Comparison of ENCODE assay signal across 8 cellular contexts in genomic region chr14:23568021-23568599, GRCh38. TPM values are rescaled to one million over a fixed set of nuclear protein-coding genes. Genes with fewer than 3 reads are reported as not detected.
DNase-seq lines count a peak whose midpoint lies in the region; ATAC-seq and TF ChIP-seq lines count a peak whose summit lies in the region.
"Had no signal": no experiment of that assay in that cellular context is flagged by ENCODE, and none has a peak within 500 bp of the region (broad histone marks: within the 10 kb centered on the region; RNA-seq: fewer than 3 reads in every experiment).

No MANE protein-coding gene starts in this region.

- no peaks in the 10 kb centered on the region for H3K9me3 ChIP-seq in HCT116 (ENCODE audit: control insufficient read depth in 1 of 2, insufficient read depth in 1 of 2, low read depth in 1 of 2, low read length in 2 of 2)
- no peaks in the 10 kb centered on the region for H3K9me3 ChIP-seq in T-helper 17 cell (ENCODE audit: control insufficient read depth, low read length, poor library complexity, severe bottlenecking)
- no peaks in the 10 kb centered on the region for H3K9me3 ChIP-seq in spleen

- H3K4me3 ChIP-seq in HCT116 (replicated peaks in 1 of 2; ENCODE audit: low read depth in 1 of 2, low read length in 2 of 2) (peak overlapping the region; percentile 85 to 88), foreskin fibroblast (ENCODE audit: low read depth in 1 of 2, low read length in 2 of 2) (peak overlapping the region; percentile 54 to 65), spleen (peak overlapping the region in 7 of 8 donors; percentile 56 to 93 (median 67))

- peaks cover 10% of the 10 kb centered on the region; the same call in 1 of the 2 replicates for H3K79me2 ChIP-seq in HCT116 (ENCODE audit: insufficient read depth, low read length)

- H3K4me1 ChIP-seq in HCT116 (ENCODE audit: control insufficient read depth in 1 of 2, insufficient read depth in 2 of 2, low read length in 2 of 2) (peaks cover 26 to 34% of the 10 kb centered on the region in 2 experiments), spleen (peaks cover 5 to 76% (median 42%) of the 10 kb centered on the region in 6 donors)

- H3K4me1 Mint-ChIP-seq in T-helper 17 cell: peaks cover 29% of the 10 kb centered on the region

- H3K9ac ChIP-seq in HCT116 (ENCODE audit: low read length): peak overlapping the region; percentile 80

- peak overlapping the region; percentile 96 for H3K27ac Mint-ChIP-seq in T-helper 17 cell

- ATAC-seq in HCT116 (no peak), T-helper 17 cell (no peak)

- POLR2A ChIA-PET in HCT116 (lab: Charles Lee): no interaction called here

- TF ChIP-seq POLR2A in HCT116 (IDR thresholded peaks at IDR 0.05; ENCODE audit: borderline replicate concordance, extremely low read depth, insufficient read depth, insufficient read length) (no peak), spleen (IDR thresholded peaks at IDR 0.05) (no peak)

- RAD21 ChIA-PET in HCT116 (lab: Charles Lee; ENCODE audit: low non-redundant PET in 1 of 2, low total read pairs in 2 of 2, uncharacterized antibody in 2 of 2, unreplicated experiment in 2 of 2): interaction anchor here in 1 of 2 experiments (0.7 kb wide), 1 partner anchor 65 kb away, joined by 3 read pairs; no protein-coding TSS in a partner anchor

- peaks cover 14% of the 10 kb centered on the region for H3K27me3 Mint-ChIP-seq in T-helper 17 cell

- H3K4me2 ChIP-seq in HCT116 (ENCODE audit: low read length): peak overlapping the region; percentile 89

- H4K20me1 ChIP-seq in HCT116 (ENCODE audit: insufficient read depth): no peaks in the 10 kb centered on the region

- peaks cover 11% of the 10 kb centered on the region for H3K36me3 Mint-ChIP-seq in T-helper 17 cell (ENCODE audit: low read depth)

- DNase-seq in HCT116 (ENCODE audit: low read depth, low spot score) (no peak), T-helper 17 cell (no peak), foreskin fibroblast (no peak), spleen (no peak), NCI-H2107 treated with DMSO at 0.1 percent for 48 hours (lab: John Stamatoyannopoulos, UW; ENCODE audit: unreplicated experiment) (no peak), NCI-H1436 (lab: John Stamatoyannopoulos, UW) (no peak), UCSD-AML1 (lab: John Stamatoyannopoulos, UW; ENCODE audit: unreplicated experiment) (no peak)

- no peak for TF ChIP-seq RAD21 in HCT116 (IDR thresholded peaks at IDR 0.05; ENCODE audit: low read depth)

- peak overlapping the region; percentile 86 for H3K27ac ChIP-seq in HCT116 (ENCODE audit: low read depth, low read length)
- peak overlapping the region; percentile 74 to 94 (median 86) for H3K27ac ChIP-seq in spleen

- H3K36me3 ChIP-seq in HCT116 (ENCODE audit: control insufficient read depth in 1 of 2, insufficient read depth in 2 of 2, low read length in 2 of 2) (peaks cover 0 to 6% of the 10 kb centered on the region in 2 experiments; a peak in 2 of 4 replicates), spleen (peaks cover 0 to 32% (median 29%) of the 10 kb centered on the region in 6 donors)

- BruUV-seq in HCT116 (replicated peaks; lab: Mats Ljungman, UMichigan): TSS peak; percentile 72

- peak overlapping the region; percentile 95 for H3K4me3 Mint-ChIP-seq in T-helper 17 cell

- no peak for TF ChIP-seq CTCF in HCT116 (IDR thresholded peaks at IDR 0.05 in 2 of 3, conservative IDR thresholded peaks at IDR 0.05 in 1 of 3; ENCODE audit: borderline replicate concordance in 1 of 3, insufficient read depth in 1 of 3, low read depth in 2 of 3, low read length in 2 of 3)
- no peak for TF ChIP-seq CTCF in foreskin fibroblast (IDR thresholded peaks at IDR 0.05; ENCODE audit: low read depth, low read length)
- TF ChIP-seq CTCF in spleen (IDR thresholded peaks at IDR 0.05 in 8 of 11, conservative IDR thresholded peaks at IDR 0.05 in 3 of 11): no peak

- H2AFZ ChIP-seq in HCT116 (ENCODE audit: low read depth, low read length, poor library complexity, severe bottlenecking): no peak overlapping the region

- H3K27me3 ChIP-seq in HCT116 (ENCODE audit: insufficient read depth, low read length): no peaks in the 10 kb centered on the region
- H3K27me3 ChIP-seq in spleen (replicated peaks in 1 of 7): peaks cover 0 to 7% (median 0%) of the 10 kb centered on the region in 7 donors

- intact Hi-C loops in HCT116 (cut with micrococcal nuclease): no loop called here
- intact Hi-C loops in spleen (cut with DNase I; ENCODE audit: low total_unique reads): loop anchor here (10.0 kb wide), 1 partner anchor 243 kb away; the partner anchor contains the start of gene PABPN1

- no peaks in the 10 kb centered on the region for H3K9me2 ChIP-seq in HCT116 (ENCODE audit: insufficient read depth)

- WGBS in spleen, 5 donors: 57 to 79% (median 65%) methylated on average over 2 of the region's 2 CpGs

- CTCF ChIA-PET in HCT116 (lab: Charles Lee): interaction anchor here (1.4 to 3.6 kb wide), 4 partner anchors 10 to 343 kb away, joined by 4 to 21 read pairs (median 8); no protein-coding TSS in a partner anchor

TF ChIP-seq in HCT116, 20 proteins besides CTCF, POLR2A, EP300 and RAD21:
- TF ChIP-seq CBX3 (IDR thresholded peaks at IDR 0.05; ENCODE audit: low read depth) (no peak), POLR2AphosphoS5 (IDR thresholded peaks at IDR 0.05; ENCODE audit: low read depth, low read length) (no peak), YY1 (IDR thresholded peaks at IDR 0.05; ENCODE audit: extremely low read depth, insufficient replicate concordance, low read depth, low read length) (no peak), JUND (IDR thresholded peaks at IDR 0.05) (no peak), CEBPB (IDR thresholded peaks at IDR 0.05; ENCODE audit: low read depth) (no peak)
- TF ChIP-seq, protein P1, sequence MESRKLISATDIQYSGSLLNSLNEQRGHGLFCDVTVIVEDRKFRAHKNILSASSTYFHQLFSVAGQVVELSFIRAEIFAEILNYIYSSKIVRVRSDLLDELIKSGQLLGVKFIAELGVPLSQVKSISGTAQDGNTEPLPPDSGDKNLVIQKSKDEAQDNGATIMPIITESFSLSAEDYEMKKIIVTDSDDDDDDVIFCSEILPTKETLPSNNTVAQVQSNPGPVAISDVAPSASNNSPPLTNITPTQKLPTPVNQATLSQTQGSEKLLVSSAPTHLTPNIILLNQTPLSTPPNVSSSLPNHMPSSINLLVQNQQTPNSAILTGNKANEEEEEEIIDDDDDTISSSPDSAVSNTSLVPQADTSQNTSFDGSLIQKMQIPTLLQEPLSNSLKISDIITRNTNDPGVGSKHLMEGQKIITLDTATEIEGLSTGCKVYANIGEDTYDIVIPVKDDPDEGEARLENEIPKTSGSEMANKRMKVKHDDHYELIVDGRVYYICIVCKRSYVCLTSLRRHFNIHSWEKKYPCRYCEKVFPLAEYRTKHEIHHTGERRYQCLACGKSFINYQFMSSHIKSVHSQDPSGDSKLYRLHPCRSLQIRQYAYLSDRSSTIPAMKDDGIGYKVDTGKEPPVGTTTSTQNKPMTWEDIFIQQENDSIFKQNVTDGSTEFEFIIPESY (IDR thresholded peaks at IDR 0.05; ENCODE audit: extremely low read depth, insufficient replicate concordance, low read length): no peak

RNA-seq across cellular contexts. Expression of gene AP1G2, which starts 0.5 kb away (rescaled TPM):
- total RNA-seq in HCT116 (2021; ENCODE audit: unreplicated experiment): 155 TPM
- 135 and 138 TPM in 2 replicates for polyA plus RNA-seq in HCT116 (2012)
- total RNA-seq in T-helper 17 cell: 100 to 1,000 TPM; 268 to 313 TPM
- total RNA-seq in spleen: 100 to 1,000 TPM; 139 to 261 (median 193) TPM
- 100 to 1,000 TPM; 126 to 267 (median 176) TPM for polyA plus RNA-seq in spleen

RNA-seq across cellular contexts. Expression of gene JPH4, which starts 10.5 kb away (rescaled TPM):
- total RNA-seq in HCT116 (2021; ENCODE audit: unreplicated experiment) (0.15 TPM), T-helper 17 cell (not detected), spleen (10 to 100 TPM in 2 of 7 donors, 1 to 10 TPM in 5; 1.2 to 17.3 (median 5.8) TPM)
- polyA plus RNA-seq in HCT116 (2012): 0.01 TPM in 1 of 2 replicates, not detected in the other
- polyA plus RNA-seq in spleen: under 1 TPM; 0.70 to 0.93 (median 0.93) TPM
- total RNA-seq: myocyte had no signal

RNA-seq across cellular contexts. Expression of gene THTPA, which starts 12.0 kb away (rescaled TPM):
- total RNA-seq in HCT116 (2021; ENCODE audit: unreplicated experiment): 5.8 TPM
- polyA plus RNA-seq in HCT116 (2012): 3.8 and 4.4 TPM in 2 replicates
- total RNA-seq in T-helper 17 cell: 10 to 100 TPM in 1 of 2 donors, 1 to 10 TPM in 1; 10.0 to 13.6 TPM
- total RNA-seq in spleen: 10 to 100 TPM; 16.8 to 25.4 (median 18.6) TPM
- 10 to 100 TPM in 1 of 3 donors, 1 to 10 TPM in 2; 4.5 to 14.2 (median 8.9) TPM for polyA plus RNA-seq in spleen

RNA-seq across cellular contexts. Expression of gene ZFHX2, which starts 16.5 kb away (rescaled TPM):
- total RNA-seq in HCT116 (2021; ENCODE audit: unreplicated experiment) (3.6 TPM), T-helper 17 cell (under 1 TPM; 0.16 to 0.27 TPM), spleen (1 to 10 TPM in 5 of 7 donors, under 1 TPM in 2; 0.42 to 2.9 (median 1.5) TPM)
- 0.79 and 0.82 TPM in 2 replicates for polyA plus RNA-seq in HCT116 (2012)
- polyA plus RNA-seq in spleen: under 1 TPM; 0.09 to 0.35 (median 0.11) TPM
